Comparison of ENCODE assay signal across 18 cellular contexts in genomic region chr3:67648701-67649100, GRCh38. TPM values are rescaled to one million over a fixed set of nuclear protein-coding genes. Genes with fewer than 3 reads are reported as not detected.
DNase-seq lines count a peak whose midpoint lies in the region; ATAC-seq and TF ChIP-seq lines count a peak whose summit lies in the region.
"Had no signal": no experiment of that assay in that cellular context is flagged by ENCODE, and none has a peak within 500 bp of the region (broad histone marks: within the 10 kb centered on the region; RNA-seq: fewer than 3 reads in every experiment).

No MANE protein-coding gene starts in this region.

- H3K36me3 ChIP-seq in smooth muscle cell (ENCODE audit: low read depth): no peaks in the 10 kb centered on the region

- peak overlapping the region; percentile 85 for H3K27ac ChIP-seq in smooth muscle cell (ENCODE audit: low read depth)

- no peaks in the 10 kb centered on the region for H3K27me3 ChIP-seq in smooth muscle cell (ENCODE audit: low read depth)
- H3K27me3 ChIP-seq: spleen had no signal

- no peak overlapping the region for H3K9ac ChIP-seq in smooth muscle cell (ENCODE audit: low read depth)

- in situ Hi-C loops in astrocyte of the spinal cord (cut with HindIII; ENCODE audit: low sequenced_read_pairs): no loop called here

- H3F3A ChIP-seq in smooth muscle cell (ENCODE audit: low read depth): peaks cover 3% of the 10 kb centered on the region

- peak overlapping the region; percentile 0 for H3K4me2 ChIP-seq in smooth muscle cell

- no peaks in the 10 kb centered on the region for H3K9me3 ChIP-seq in smooth muscle cell (replicated peaks; ENCODE audit: low read depth)
- H3K9me3 ChIP-seq: spleen had no signal

- DNase-seq in NCI-H82 (lab: John Stamatoyannopoulos, UW) (peak; percentile 43), NCI-H82 treated with DMSO at 0.1 percent for 48 hours (lab: John Stamatoyannopoulos, UW; ENCODE audit: unreplicated experiment) (no peak), astrocyte of the spinal cord (ENCODE audit: low read depth, low spot score) (peak; percentile 76), left lobe of liver (ENCODE audit: low spot score) (no peak), smooth muscle cell (lab: John Stamatoyannopoulos, UW; ENCODE audit: unreplicated experiment) (no peak), iPS-NIHi7 (ENCODE audit: extremely low spot score) (no peak), NCI-H446 treated with DMSO at 0.1 percent for 48 hours (lab: John Stamatoyannopoulos, UW) (no peak)
- DNase-seq: 8988T; activated CD8-positive, alpha-beta T cell treated with anti-CD3 and anti-CD28 coated beads for 36 hours; effector CD4-positive, alpha-beta T cell; islet precursor cell; Kasumi-1; NCI-H1930; NCI-H748 treated with DMSO at 0.1 percent for 48 hours; SIG-M5; spleen had no signal

- H3K4me3 ChIP-seq in astrocyte of the spinal cord (ENCODE audit: low read depth, low read length) (no peak overlapping the region), smooth muscle cell (no peak overlapping the region)
- H3K4me3 ChIP-seq: spleen had no signal

- H4K20me1 ChIP-seq in smooth muscle cell (ENCODE audit: low read depth): peaks cover 12% of the 10 kb centered on the region

- no peak overlapping the region for H2AFZ ChIP-seq in smooth muscle cell (ENCODE audit: low read depth)

- TF ChIP-seq CTCF in astrocyte of the spinal cord (IDR thresholded peaks at IDR 0.05; ENCODE audit: low read depth, low read length) (no peak), smooth muscle cell (IDR thresholded peaks at IDR 0.05; ENCODE audit: borderline replicate concordance, insufficient read depth, poor library complexity, severe bottlenecking) (no peak)

- peaks cover 8% of the 10 kb centered on the region for H3K4me1 ChIP-seq in smooth muscle cell (ENCODE audit: low read depth)

- 74% methylated on average over 4 of the region's 4 CpGs for WGBS in smooth muscle cell (ENCODE audit: low lambda C conversion rate)

- H3K79me2 ChIP-seq in smooth muscle cell (ENCODE audit: low read depth): peaks cover 43% of the 10 kb centered on the region

- peak; percentile 1 for ATAC-seq in left lobe of liver
- ATAC-seq in GM21447 (IDR thresholded peaks at IDR 0.05; ENCODE audit: unreplicated experiment): no peak
- ATAC-seq: activated CD8-positive, alpha-beta T cell treated with anti-CD3 and anti-CD28 coated beads for 36 hours; natural killer cell treated with Interleukin-12 subunit alpha and Interleukin-12 subunit beta and Interleukin-15 and Interleukin-18, amount 100 ng/mL, for 72 hours had no signal

RNA-seq across cellular contexts. Expression of gene SUCLG2, which starts 5.7 kb away (rescaled TPM):
- total RNA-seq in left lobe of liver (157 TPM), smooth muscle cell (45.4 and 59.1 TPM in 2 replicates)
- polyA plus RNA-seq in smooth muscle cell: 34.6 and 40.3 TPM in 2 replicates

Comparison
In these comparisons a context has a peak if more than half of its experiments do, and no peak if none do; other contexts are left out.
1. DNase-seq: peak in NCI-H82 (single experiment) and astrocyte of the spinal cord (single experiment); none in NCI-H82 treated with DMSO at 0.1 percent for 48 hours (single experiment), left lobe of liver (single experiment), smooth muscle cell (single experiment), iPS-NIHi7 (single experiment) and NCI-H446 treated with DMSO at 0.1 percent for 48 hours (single experiment).